Comparison of ENCODE assay signal across 16 cellular contexts in the genomic region with DNA sequence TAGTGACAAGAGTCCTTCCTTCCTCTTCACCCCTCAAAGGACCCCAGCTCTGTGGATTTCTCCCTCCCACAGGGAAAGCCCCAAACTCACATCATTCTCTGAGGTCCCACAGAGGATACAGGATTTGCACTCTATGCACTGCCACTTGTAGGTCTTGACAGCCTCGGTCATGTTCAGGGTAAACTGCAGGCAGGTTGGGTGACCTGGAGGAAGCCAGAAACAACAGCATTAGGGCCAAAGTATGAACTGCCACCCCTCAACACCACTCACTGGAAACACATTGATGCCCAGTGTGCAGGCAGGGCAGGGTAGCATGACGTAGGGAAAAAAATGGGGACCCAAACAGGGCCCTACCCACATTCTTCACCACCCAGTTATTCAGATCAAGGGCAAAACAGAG.
DNase-seq lines count a peak whose midpoint lies in the region; ATAC-seq and TF ChIP-seq lines count a peak whose summit lies in the region.
"Had no signal": no experiment of that assay in that cellular context is flagged by ENCODE, and none has a peak within 500 bp of the region (broad histone marks: within the 10 kb centered on the region; RNA-seq: fewer than 3 reads in every experiment).

No MANE protein-coding gene starts in this region.

- no peaks in the 10 kb centered on the region for H3K36me3 ChIP-seq in vagina
- H3K36me3 ChIP-seq: BLaER1 had no signal

- no peaks in the 10 kb centered on the region for H3K4me1 ChIP-seq in vagina
- H3K4me1 ChIP-seq: BLaER1 had no signal

- H3K4me3 Mint-ChIP-seq in activated CD8-positive, alpha-beta memory T cell treated with anti-CD3 and anti-CD28 coated beads, Interleukin-2, amount 10 ng/mL, durations not matched to agents 7 days and 5 days, result no peak overlapping the region
- H3K4me3 Mint-ChIP-seq in osteocyte (ENCODE audit: unreplicated experiment), result no peak overlapping the region
- H3K4me3 Mint-ChIP-seq: CD4-positive, CD25-positive, alpha-beta regulatory T cell had no signal

- no peak for TF ChIP-seq CTCF in osteocyte (IDR thresholded peaks at IDR 0.05)
- no peak for TF ChIP-seq CTCF in vagina (IDR thresholded peaks at IDR 0.05)

- no peaks in the 10 kb centered on the region for H3K4me1 Mint-ChIP-seq in activated CD8-positive, alpha-beta memory T cell treated with anti-CD3 and anti-CD28 coated beads, Interleukin-2, amount 10 ng/mL, durations not matched to agents 7 days and 5 days
- no peaks in the 10 kb centered on the region for H3K4me1 Mint-ChIP-seq in osteocyte (ENCODE audit: unreplicated experiment)

- no peak overlapping the region for H3K4me3 ChIP-seq in vagina
- H3K4me3 ChIP-seq: BLaER1, GM23248 had no signal

- peaks cover 57% of the 10 kb centered on the region for H3K27me3 Mint-ChIP-seq in activated CD8-positive, alpha-beta memory T cell treated with anti-CD3 and anti-CD28 coated beads, Interleukin-2, amount 10 ng/mL, durations not matched to agents 7 days and 5 days
- no peaks in the 10 kb centered on the region for H3K27me3 Mint-ChIP-seq in osteocyte (ENCODE audit: unreplicated experiment)

- no peak for TF ChIP-seq POLR2A in vagina (IDR thresholded peaks at IDR 0.05)

- H3K27me3 ChIP-seq in vagina, result no peaks in the 10 kb centered on the region
- H3K27me3 ChIP-seq: BLaER1 had no signal

- H3K36me3 Mint-ChIP-seq in activated CD8-positive, alpha-beta memory T cell treated with anti-CD3 and anti-CD28 coated beads, Interleukin-2, amount 10 ng/mL, durations not matched to agents 7 days and 5 days, result no peaks in the 10 kb centered on the region
- no peaks in the 10 kb centered on the region for H3K36me3 Mint-ChIP-seq in osteocyte (ENCODE audit: unreplicated experiment)
- H3K36me3 Mint-ChIP-seq: CD4-positive, CD25-positive, alpha-beta regulatory T cell had no signal

- peaks cover 3% of the 10 kb centered on the region for H3K9me3 Mint-ChIP-seq in activated CD8-positive, alpha-beta memory T cell treated with anti-CD3 and anti-CD28 coated beads, Interleukin-2, amount 10 ng/mL, durations not matched to agents 7 days and 5 days (ENCODE audit: low read depth)
- H3K9me3 Mint-ChIP-seq in osteocyte (ENCODE audit: unreplicated experiment), result peaks cover 8% of the 10 kb centered on the region

- intact Hi-C loops in vagina (cut with DNase I), result no loop called here

- ATAC-seq in activated CD8-positive, alpha-beta memory T cell treated with anti-CD3 and anti-CD28 coated beads, Interleukin-2, amount 10 ng/mL, durations not matched to agents 7 days and 5 days, result no peak
- no peak for ATAC-seq in HG02763 (IDR thresholded peaks at IDR 0.05; ENCODE audit: unreplicated experiment)
- ATAC-seq: HepG2 had no signal

- H3K27ac Mint-ChIP-seq in activated CD8-positive, alpha-beta memory T cell treated with anti-CD3 and anti-CD28 coated beads, Interleukin-2, amount 10 ng/mL, durations not matched to agents 7 days and 5 days, result no peak overlapping the region
- no peak overlapping the region for H3K27ac Mint-ChIP-seq in osteocyte (ENCODE audit: unreplicated experiment)
- H3K27ac Mint-ChIP-seq: CD4-positive, CD25-positive, alpha-beta regulatory T cell had no signal

- H3K9me3 ChIP-seq in vagina, result no peaks in the 10 kb centered on the region

- CTCF ChIA-PET in activated CD8-positive, alpha-beta memory T cell treated with anti-CD3 and anti-CD28 coated beads, Interleukin-2, amount 10 ng/mL, durations not matched to agents 7 days and 5 days (lab: Charles Lee), result interaction anchor here (0.6 kb wide), 1 partner anchor 28 kb away, joined by 3 read pairs; no protein-coding TSS in a partner anchor

- peak; percentile 32 for DNase-seq in activated CD8-positive, alpha-beta memory T cell treated with anti-CD3 and anti-CD28 coated beads for 24 hours
- DNase-seq in activated CD8-positive, alpha-beta memory T cell treated with anti-CD3 and anti-CD28 coated beads, Interleukin-2, amount 10 ng/mL, durations not matched to agents 7 days and 5 days, result no peak
- DNase-seq in ecto neural progenitor cell (ENCODE audit: low spot score), result peak; percentile 11
- peak; percentile 53 for DNase-seq in osteocyte (ENCODE audit: extremely low spot score, unreplicated experiment)
- DNase-seq in vagina (ENCODE audit: extremely low spot score in 2 of 2), result peak; percentile 58 to 67
- DNase-seq in occipital lobe (lab: John Stamatoyannopoulos, UW), result no peak
- DNase-seq in HuH-7.5 (ENCODE audit: low spot score), result no peak
- DNase-seq: 8988T; AML-193; CD4-positive, CD25-positive, alpha-beta regulatory T cell; DMS53; GF-D8; GM23248 had no signal

- no peak overlapping the region for H3K27ac ChIP-seq in vagina
- H3K27ac ChIP-seq: BLaER1, GM23248 had no signal

Comparison
In these comparisons a context has a peak if more than half of its experiments do, and no peak if none do; other contexts are left out.
1. DNase-seq: peak in activated CD8-positive, alpha-beta memory T cell treated with anti-CD3 and anti-CD28 coated beads for 24 hours (single experiment), ecto neural progenitor cell (single experiment), osteocyte (single experiment) and vagina (2 of 2); none in activated CD8-positive, alpha-beta memory T cell treated with anti-CD3 and anti-CD28 coated beads, Interleukin-2, amount 10 ng/mL, durations not matched to agents 7 days and 5 days (single experiment), occipital lobe (single experiment) and HuH-7.5 (single experiment).